1 cellular context compared by ENCODE assay signal in the genomic region with DNA sequence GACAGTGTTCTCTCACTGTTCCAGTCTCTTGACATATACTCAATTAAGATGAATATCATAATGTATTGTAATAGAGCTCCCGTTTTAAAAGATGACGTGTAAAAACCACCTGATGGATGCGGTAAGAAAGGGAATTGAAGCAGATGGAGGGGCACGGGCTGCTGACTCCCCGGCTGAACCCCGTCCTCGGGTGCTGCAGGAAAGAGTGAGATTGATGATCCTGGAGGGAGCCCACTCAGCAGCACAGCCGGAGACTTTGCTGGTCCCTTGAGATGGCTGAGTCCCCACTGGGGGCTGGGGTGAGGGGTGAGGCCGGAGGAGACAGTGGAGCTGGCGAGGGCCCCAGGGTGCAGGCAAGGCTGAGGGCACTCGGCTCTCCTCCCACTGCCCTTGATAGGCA.
TF ChIP-seq lines count a peak whose summit lies in the region.

No MANE protein-coding gene starts in this region.

TF ChIP-seq in GM23338, 12 proteins besides CTCF, POLR2A, EP300 and RAD21 (continued from another document):
- TF ChIP-seq ZNF462 (CRISPR knock-in tag; IDR thresholded peaks at IDR 0.05) (no peak), ZNF331 (CRISPR knock-in tag; IDR thresholded peaks at IDR 0.05; ENCODE audit: low read depth) (no peak), EZH2phosphoT487 (IDR thresholded peaks at IDR 0.05; ENCODE audit: unreplicated experiment) (no peak), EZH2 (IDR thresholded peaks at IDR 0.05; ENCODE audit: low read depth, unreplicated experiment) (no peak), POLR2AphosphoS5 (IDR thresholded peaks at IDR 0.05; ENCODE audit: low read depth) (no peak), JUNB (IDR thresholded peaks at IDR 0.05; ENCODE audit: unreplicated experiment) (no peak), NANOG (IDR thresholded peaks at IDR 0.05; ENCODE audit: borderline replicate concordance) (no peak), ZNF114 (CRISPR knock-in tag; IDR thresholded peaks at IDR 0.05) (no peak), CREB1 (CRISPR knock-in tag; IDR thresholded peaks at IDR 0.05; ENCODE audit: low read depth) (no peak), REST (IDR thresholded peaks at IDR 0.05; ENCODE audit: unreplicated experiment) (no peak), ETS1 (IDR thresholded peaks at IDR 0.05) (no peak)
